Comparison of ENCODE assay signal across 8 cellular contexts in genomic region chr22:46563381-46564083, GRCh38. TPM values are rescaled to one million over a fixed set of nuclear protein-coding genes. Genes with fewer than 3 reads are reported as not detected.
A peak's percentile ranks its signal among the peaks of the same experiment; 100 is the strongest.
DNase-seq lines count a peak whose midpoint lies in the region; ATAC-seq and TF ChIP-seq lines count a peak whose summit lies in the region.

No MANE protein-coding gene starts in this region.

- H3K27ac Mint-ChIP-seq in chondrocyte (ENCODE audit: unreplicated experiment): no peak overlapping the region

- H3K36me3 Mint-ChIP-seq in chondrocyte (ENCODE audit: low read depth): no peaks in the 10 kb centered on the region

- ATAC-seq in GM19455 (IDR thresholded peaks at IDR 0.05; ENCODE audit: unreplicated experiment) (peak; percentile 72), lung (ENCODE audit: insufficient read depth, low FRiP score) (peak; percentile 83), GM18870 (IDR thresholded peaks at IDR 0.05; ENCODE audit: unreplicated experiment) (no peak)

- no peak overlapping the region for H3K4me3 ChIP-seq in lung

- H3K9me3 Mint-ChIP-seq in chondrocyte (ENCODE audit: low read depth): no peaks in the 10 kb centered on the region

- WGBS in lung, 2 donors: 35% methylated on average over 20 of the region's 20 CpGs

- no peaks in the 10 kb centered on the region for H3K27me3 ChIP-seq in lung (ENCODE audit: control insufficient read depth, insufficient read depth)

- peak; percentile 73 for DNase-seq in AG08395 (ENCODE audit: low spot score)
- DNase-seq in NCI-H345 treated with DMSO at 0.1 percent for 48 hours (lab: John Stamatoyannopoulos, UW; ENCODE audit: unreplicated experiment): peak; percentile 63
- peak; percentile 67 to 76 for DNase-seq in activated CD4-positive, alpha-beta T cell treated with anti-CD3 and anti-CD28 coated beads for 24 hours (ENCODE audit: low read depth in 2 of 2)
- peak; percentile 79 for DNase-seq in chondrocyte (ENCODE audit: low spot score)
- peak; percentile 74 for DNase-seq in lung (ENCODE audit: low spot score)
- peak; percentile 66 for DNase-seq in stimulated activated CD8-positive, alpha-beta memory T cell treated with anti-CD3 and anti-CD28 coated beads, Interleukin-15, amount 100 ng/mL, for 1 hour (ENCODE audit: low read depth)

- H3K4me1 ChIP-seq in lung (ENCODE audit: control insufficient read depth in 2 of 2, insufficient read depth in 2 of 2, low read length in 2 of 2): peaks cover 0 to 11% of the 10 kb centered on the region in 2 donors

- no peaks in the 10 kb centered on the region for H3K9me3 ChIP-seq in lung (ENCODE audit: control insufficient read depth in 2 of 2, insufficient read depth in 1 of 2, low read length in 1 of 2)

- no peak overlapping the region for H3K27ac ChIP-seq in lung (ENCODE audit: low read depth in 1 of 2, low read length in 1 of 2)

- no peaks in the 10 kb centered on the region for H3K36me3 ChIP-seq in lung (ENCODE audit: control insufficient read depth in 2 of 2, insufficient read depth in 2 of 2, low read length in 2 of 2)

- TF ChIP-seq CTCF in chondrocyte (IDR thresholded peaks at IDR 0.05) (peak; percentile 87), lung (IDR thresholded peaks at IDR 0.05; ENCODE audit: control extremely low read depth, extremely low read depth) (peak; percentile 61)

- H3K4me3 Mint-ChIP-seq in chondrocyte (ENCODE audit: unreplicated experiment): no peak overlapping the region

- H3K27me3 Mint-ChIP-seq in chondrocyte (ENCODE audit: low read depth): no peaks in the 10 kb centered on the region

- H3K4me1 Mint-ChIP-seq in chondrocyte (ENCODE audit: low read depth): peaks cover 6% of the 10 kb centered on the region

RNA-seq across cellular contexts. Expression of gene CELSR1, which starts 26.1 kb away (rescaled TPM):
- total RNA-seq in chondrocyte (27.9 to 42.7 TPM (median 29.8 TPM) in 3 replicates), lung (10 to 100 TPM; 36.1 to 65.9 TPM)
- 10 to 100 TPM; 14.0 to 29.3 TPM for polyA plus RNA-seq in lung

RNA-seq across cellular contexts. Expression of gene GRAMD4, which starts 56.7 kb away (rescaled TPM):
- total RNA-seq in chondrocyte (23.8 to 44.8 TPM (median 31.7 TPM) in 3 replicates), lung (10 to 100 TPM; 18.0 to 67.7 TPM)
- polyA plus RNA-seq in lung: 10 to 100 TPM; 16.3 to 24.4 TPM
